13 cellular contexts compared by ENCODE assay signal in the genomic region with DNA sequence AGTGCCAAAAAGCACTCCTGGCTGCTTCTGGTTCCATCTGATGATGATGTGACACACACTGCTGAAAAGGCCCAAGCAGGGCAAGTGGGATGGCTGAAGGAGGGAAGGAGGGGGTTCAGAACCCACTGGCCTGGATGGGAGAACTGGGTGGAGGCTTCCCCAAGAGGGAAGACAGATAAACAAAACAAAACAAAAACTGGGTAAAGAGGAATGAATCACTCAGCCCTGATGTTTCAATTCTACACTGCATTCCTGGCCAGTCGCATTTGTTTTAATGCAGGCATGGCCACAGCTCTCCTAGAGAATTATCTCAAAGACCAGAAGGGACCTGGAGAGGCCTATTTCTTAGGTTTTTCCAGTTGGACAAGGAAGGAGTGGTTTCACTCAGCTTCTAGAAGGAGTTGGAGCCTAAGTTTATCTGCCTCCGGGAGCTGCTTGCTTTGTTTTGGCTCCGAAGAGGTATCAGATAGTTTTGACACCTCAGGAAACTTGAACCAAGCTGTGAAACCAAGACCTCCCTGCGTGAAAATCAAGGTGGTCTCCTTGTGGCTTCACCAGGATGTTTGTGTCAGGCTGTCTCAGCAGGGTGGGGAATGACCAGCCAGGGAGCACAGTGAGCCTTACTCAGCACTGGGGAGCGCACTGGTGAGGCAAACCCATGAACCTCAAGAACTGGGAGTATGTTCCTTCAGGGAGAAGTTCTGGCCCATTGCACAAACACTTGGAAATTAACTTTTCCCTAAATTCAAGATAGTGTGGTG. TPM values are rescaled to one million over a fixed set of nuclear protein-coding genes. Genes with fewer than 3 reads are reported as not detected.
A peak's percentile ranks its signal among the peaks of the same experiment; 100 is the strongest.
DNase-seq lines count a peak whose midpoint lies in the region; ATAC-seq, FAIRE-seq and TF ChIP-seq lines count a peak whose summit lies in the region.
"Had no signal": no experiment of that assay in that cellular context is flagged by ENCODE, and none has a peak within 500 bp of the region (broad histone marks: within the 10 kb centered on the region; RNA-seq: fewer than 3 reads in every experiment).

No MANE protein-coding gene starts in this region.

- ATAC-seq in HG03469 (IDR thresholded peaks at IDR 0.05; ENCODE audit: unreplicated experiment) = no peak

- no peaks in the 10 kb centered on the region for H3K79me2 ChIP-seq in keratinocyte (ENCODE audit: control insufficient read depth, insufficient read depth, low read length)

- no peak for TF ChIP-seq EP300 in tibial nerve (IDR thresholded peaks at IDR 0.05)

- H3K36me3 Mint-ChIP-seq in activated naive CD4-positive, alpha-beta T cell treated with anti-CD3 and anti-CD28 coated beads, Interleukin-2, amount 50 U/mL, for 24 hours = peaks cover 14% of the 10 kb centered on the region

- H3K27ac Mint-ChIP-seq in activated naive CD4-positive, alpha-beta T cell treated with anti-CD3 and anti-CD28 coated beads, Interleukin-2, amount 50 U/mL, for 24 hours = peak overlapping the region; percentile 92

- H3K9me3 ChIP-seq in keratinocyte (ENCODE audit: control insufficient read depth, low read depth, low read length) = no peaks in the 10 kb centered on the region
- no peaks in the 10 kb centered on the region for H3K9me3 ChIP-seq in tibial nerve
- H3K9me3 ChIP-seq: BLaER1 had no signal

- no peak overlapping the region for H3K4me2 ChIP-seq in keratinocyte (ENCODE audit: control insufficient read depth, extremely low read depth, insufficient read depth, low read depth, low read length)
- H3K4me2 ChIP-seq: BLaER1 had no signal

- dilution Hi-C loops in keratinocyte (cut with MboI; ENCODE audit: extremely low pct_ligation_motif_present, low sequenced_read_pairs) = no loop called here

- 63 to 80% methylated on average over 5 of the region's 5 CpGs for WGBS in tibial nerve, 2 donors

- DNase-seq in activated naive CD4-positive, alpha-beta T cell (lab: John Stamatoyannopoulos, UW) = no peak
- DNase-seq in astrocyte of the spinal cord (ENCODE audit: low read depth, low spot score) = peak; percentile 42
- no peak for DNase-seq in keratinocyte (ENCODE audit: low read depth, low spot score)
- peak; percentile 36 to 51 for DNase-seq in tibial nerve (ENCODE audit: low spot score in 2 of 2)
- no peak for DNase-seq in ecto neural progenitor cell (ENCODE audit: low spot score)
- no peak for DNase-seq in cerebellum (ENCODE audit: low spot score)
- DNase-seq: activated CD4-positive, alpha-beta T cell treated with anti-CD3 and anti-CD28 coated beads, Interleukin-2, amount 50 U/mL, for 48 hours; midbrain had no signal

- H2AFZ ChIP-seq in keratinocyte (ENCODE audit: control insufficient read depth, low read length) = no peak overlapping the region

- no peak for TF ChIP-seq CTCF in astrocyte of the spinal cord (IDR thresholded peaks at IDR 0.05; ENCODE audit: low read depth, low read length)
- TF ChIP-seq CTCF in keratinocyte (optimal IDR thresholded peaks at IDR 0.05 in 1 of 3, IDR thresholded peaks at IDR 0.05 in 1 of 3, conservative IDR thresholded peaks at IDR 0.05 in 1 of 3; ENCODE audit: extremely low read depth in 1 of 3, insufficient read depth in 2 of 3, low read length in 3 of 3) = no peak
- no peak for TF ChIP-seq CTCF in tibial nerve (IDR thresholded peaks at IDR 0.05)

- in situ Hi-C loops in astrocyte of the spinal cord (cut with HindIII; ENCODE audit: low sequenced_read_pairs) = no loop called here

- no peak for TF ChIP-seq POLR2A in tibial nerve (IDR thresholded peaks at IDR 0.05)

- H3K4me1 ChIP-seq in keratinocyte (ENCODE audit: control insufficient read depth, extremely low read depth, insufficient read depth, low read length) (peaks cover 28% of the 10 kb centered on the region), tibial nerve (peaks cover 0 to 20% (median 0%) of the 10 kb centered on the region in 4 donors)

- no peaks in the 10 kb centered on the region for H3K9me1 ChIP-seq in keratinocyte (ENCODE audit: control insufficient read depth, extremely low read depth, insufficient read depth, low read length)

- H3K36me3 ChIP-seq in keratinocyte (ENCODE audit: control insufficient read depth in 2 of 2, extremely low read depth in 1 of 2, insufficient read depth in 2 of 2, low read length in 2 of 2) (peaks cover 28 to 44% of the 10 kb centered on the region in 2 experiments), tibial nerve (peaks cover 2 to 93% (median 4%) of the 10 kb centered on the region in 3 donors)

- H3K9ac ChIP-seq in keratinocyte (ENCODE audit: control insufficient read depth, extremely low read depth, insufficient read depth, low read length) = no peak overlapping the region
- H3K9ac ChIP-seq: BLaER1 had no signal

- H4K20me1 ChIP-seq in keratinocyte (ENCODE audit: control insufficient read depth, extremely low read depth, insufficient read depth, low read length) = no peaks in the 10 kb centered on the region

- no peaks in the 10 kb centered on the region for H3K27me3 Mint-ChIP-seq in activated naive CD4-positive, alpha-beta T cell treated with anti-CD3 and anti-CD28 coated beads, Interleukin-2, amount 50 U/mL, for 24 hours

- H3K9me3 Mint-ChIP-seq in activated naive CD4-positive, alpha-beta T cell treated with anti-CD3 and anti-CD28 coated beads, Interleukin-2, amount 50 U/mL, for 24 hours = no peaks in the 10 kb centered on the region

- H3K4me3 ChIP-seq in astrocyte of the spinal cord (ENCODE audit: low read depth, low read length) (no peak overlapping the region), keratinocyte (ENCODE audit: control insufficient read depth in 2 of 3, extremely low read depth in 1 of 3, insufficient read depth in 2 of 3, low read depth in 1 of 3, low read length in 3 of 3) (no peak overlapping the region), tibial nerve (no peak overlapping the region)
- H3K4me3 ChIP-seq: BLaER1 had no signal

- H3K27me3 ChIP-seq in keratinocyte (ENCODE audit: control insufficient read depth, extremely low read depth, insufficient read depth, low read length) (no peaks in the 10 kb centered on the region), tibial nerve (no peaks in the 10 kb centered on the region)
- H3K27me3 ChIP-seq: BLaER1 had no signal

- peaks cover 29% of the 10 kb centered on the region for H3K4me1 Mint-ChIP-seq in activated naive CD4-positive, alpha-beta T cell treated with anti-CD3 and anti-CD28 coated beads, Interleukin-2, amount 50 U/mL, for 24 hours

- peak overlapping the region; percentile 47 for H3K27ac ChIP-seq in keratinocyte (ENCODE audit: control insufficient read depth, insufficient read depth, low read length)
- H3K27ac ChIP-seq in tibial nerve = peak overlapping the region in 3 of 4 donors; percentile 47 to 80 (median 78)
- H3K27ac ChIP-seq: BLaER1 had no signal

- no peak for FAIRE-seq in keratinocyte (lab: Jason Lieb, UNC)
- FAIRE-seq: endometrium, GM18507 had no signal

- no peak overlapping the region for H3K4me3 Mint-ChIP-seq in activated naive CD4-positive, alpha-beta T cell treated with anti-CD3 and anti-CD28 coated beads, Interleukin-2, amount 50 U/mL, for 24 hours

RNA-seq across cellular contexts. Expression of gene TTPAL, which starts 16.1 kb away (rescaled TPM):
- 15.1 to 24.9 TPM (median 20.0 TPM) in 3 replicates for polyA plus RNA-seq in keratinocyte
- polyA plus RNA-seq in keratinocyte (2011; ENCODE audit: low read depth) = 7.4 TPM
- polyA plus RNA-seq in keratinocyte (2011; cell fraction: cytosol; rRNA removed) = 20.5 and 23.4 TPM in 2 replicates
- 34.4 and 40.9 TPM in 2 replicates for polyA plus RNA-seq in keratinocyte (2011; cell fraction: nucleus; rRNA removed)
- polyA plus RNA-seq in keratinocyte (2012; ENCODE audit: low replicate concordance) = 17.3 and 26.4 TPM in 2 replicates
- polyA minus RNA-seq in keratinocyte = 32.5 to 94.6 TPM (median 34.1 TPM) in 3 replicates
- polyA minus RNA-seq in keratinocyte (2011; cell fraction: cytosol; rRNA and poly(A)+ RNA removed) = 23.2 TPM
- polyA minus RNA-seq in keratinocyte (2011; cell fraction: nucleus; rRNA and poly(A)+ RNA removed) = 15.3 and 32.3 TPM in 2 replicates
- total RNA-seq in tibial nerve = 10 to 100 TPM; 13.0 to 23.7 (median 16.9) TPM
- total RNA-seq in cerebellum = 13.9 TPM

RNA-seq across cellular contexts. Expression of gene SERINC3, which starts 30.1 kb away (rescaled TPM):
- polyA plus RNA-seq in keratinocyte = 118 to 151 TPM (median 145 TPM) in 3 replicates
- 35.8 TPM for polyA plus RNA-seq in keratinocyte (2011; ENCODE audit: low read depth)
- 82.7 and 125 TPM in 2 replicates for polyA plus RNA-seq in keratinocyte (2011; cell fraction: cytosol; rRNA removed)
- polyA plus RNA-seq in keratinocyte (2011; cell fraction: nucleus; rRNA removed) = 184 and 222 TPM in 2 replicates
- polyA plus RNA-seq in keratinocyte (2012; ENCODE audit: low replicate concordance) = 67.3 and 95.2 TPM in 2 replicates
- 152 to 382 TPM (median 316 TPM) in 3 replicates for polyA minus RNA-seq in keratinocyte
- polyA minus RNA-seq in keratinocyte (2011; cell fraction: cytosol; rRNA and poly(A)+ RNA removed) = 157 TPM
- polyA minus RNA-seq in keratinocyte (2011; cell fraction: nucleus; rRNA and poly(A)+ RNA removed) = 168 and 227 TPM in 2 replicates
- 10 to 100 TPM; 59.7 to 97.5 (median 86.7) TPM for total RNA-seq in tibial nerve
- total RNA-seq in cerebellum = 49.5 TPM

Comparison
In these comparisons a context has a peak if more than half of its experiments do, and no peak if none do; other contexts are left out.
1. DNase-seq: peak in astrocyte of the spinal cord (single experiment) and tibial nerve (2 of 2); none in activated naive CD4-positive, alpha-beta T cell (0 of 4), keratinocyte (single experiment), ecto neural progenitor cell (single experiment) and cerebellum (single experiment).